In the genomic region with DNA sequence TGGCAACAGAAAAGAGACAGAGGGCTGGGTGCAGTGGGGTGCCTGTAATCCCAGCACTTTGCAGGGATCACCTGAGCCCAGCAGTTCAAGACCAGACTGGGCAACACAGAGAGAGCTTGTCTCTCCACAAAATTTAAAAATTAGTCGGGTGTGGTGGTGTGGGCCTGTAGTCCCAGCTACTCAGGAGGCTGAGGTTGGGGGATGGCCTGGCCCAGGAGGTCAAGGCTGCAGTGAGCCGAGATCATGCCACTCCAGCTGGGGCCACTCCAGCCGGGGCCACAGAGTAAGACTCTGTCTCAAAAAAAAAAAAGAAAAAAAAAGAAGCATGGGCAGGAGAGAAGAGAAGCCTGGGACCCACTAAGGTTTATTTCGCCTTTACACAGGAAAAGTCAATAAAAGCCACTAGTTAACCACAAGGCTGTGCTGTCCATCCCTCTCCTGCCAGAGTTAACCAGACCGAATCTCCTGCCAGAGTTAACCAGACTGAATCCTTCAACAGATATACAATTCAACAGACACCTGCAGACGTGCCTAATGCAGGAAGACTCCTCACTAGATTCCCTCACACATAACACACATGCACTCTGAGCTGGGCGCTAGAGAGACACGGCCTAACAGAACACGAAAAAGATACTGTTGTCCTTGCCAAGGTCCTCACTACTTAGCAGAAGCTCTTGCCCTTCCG, we compare ENCODE assay signal across 1 cellular context.
TF ChIP-seq lines count a peak whose summit lies in the region.

No MANE protein-coding gene starts in this region.

TF ChIP-seq in GM23338, 12 proteins besides CTCF, POLR2A, EP300 and RAD21 (continued from another document):
- TF ChIP-seq, protein P1, sequence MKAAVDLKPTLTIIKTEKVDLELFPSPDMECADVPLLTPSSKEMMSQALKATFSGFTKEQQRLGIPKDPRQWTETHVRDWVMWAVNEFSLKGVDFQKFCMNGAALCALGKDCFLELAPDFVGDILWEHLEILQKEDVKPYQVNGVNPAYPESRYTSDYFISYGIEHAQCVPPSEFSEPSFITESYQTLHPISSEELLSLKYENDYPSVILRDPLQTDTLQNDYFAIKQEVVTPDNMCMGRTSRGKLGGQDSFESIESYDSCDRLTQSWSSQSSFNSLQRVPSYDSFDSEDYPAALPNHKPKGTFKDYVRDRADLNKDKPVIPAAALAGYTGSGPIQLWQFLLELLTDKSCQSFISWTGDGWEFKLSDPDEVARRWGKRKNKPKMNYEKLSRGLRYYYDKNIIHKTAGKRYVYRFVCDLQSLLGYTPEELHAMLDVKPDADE (IDR thresholded peaks at IDR 0.05), result no peak
- TF ChIP-seq ZNF114 (CRISPR knock-in tag; IDR thresholded peaks at IDR 0.05) (no peak), ZNF331 (CRISPR knock-in tag; IDR thresholded peaks at IDR 0.05; ENCODE audit: low read depth) (no peak)
